In genomic region chr20:50798650-50799049, GRCh38 we compare ENCODE assay signal across 1 cellular context.
TF ChIP-seq lines count a peak whose summit lies in the region.

No MANE protein-coding gene starts in this region.

TF ChIP-seq in SK-N-SH, 30 proteins besides CTCF, POLR2A, EP300 and RAD21 (continued from another document):
- no peak for TF ChIP-seq NFIC (IDR thresholded peaks at IDR 0.05; ENCODE audit: borderline replicate concordance)
- TF ChIP-seq TAF1 (IDR thresholded peaks at IDR 0.05; ENCODE audit: borderline replicate concordance, low read depth, low read length): no peak
- TF ChIP-seq RXRA (IDR thresholded peaks at IDR 0.05; ENCODE audit: borderline replicate concordance, low read depth): no peak
